In genomic region chr15:79430901-79431635, GRCh38 we compare ENCODE assay signal across 9 cellular contexts. TPM values are rescaled to one million over a fixed set of nuclear protein-coding genes. Genes with fewer than 3 reads are reported as not detected.
DNase-seq lines count a peak whose midpoint lies in the region; ATAC-seq and TF ChIP-seq lines count a peak whose summit lies in the region.
"Had no signal": no experiment of that assay in that cellular context is flagged by ENCODE, and none has a peak within 500 bp of the region (broad histone marks: within the 10 kb centered on the region; RNA-seq: fewer than 3 reads in every experiment).

No MANE protein-coding gene starts in this region.

- H3K9me3 ChIP-seq in A673 (ENCODE audit: low read depth, low read length, poor library complexity, severe bottlenecking) (no peaks in the 10 kb centered on the region), HUES48 (ENCODE audit: control insufficient read depth, insufficient read depth, low read length) (no peaks in the 10 kb centered on the region), duodenal mucosa (ENCODE audit: control insufficient read depth in 1 of 2, low read length in 2 of 2) (no peaks in the 10 kb centered on the region)

- no peak for ATAC-seq in GM21381 (IDR thresholded peaks at IDR 0.05; ENCODE audit: unreplicated experiment)

- peaks cover 63% of the 10 kb centered on the region for H3K27me3 ChIP-seq in A673 (replicated peaks; ENCODE audit: insufficient read depth, low read depth, low read length, poor library complexity)
- H3K27me3 ChIP-seq in HUES48 (ENCODE audit: control insufficient read depth, insufficient read depth, low read length), result peaks cover 80% of the 10 kb centered on the region
- peaks cover 45 to 55% of the 10 kb centered on the region in 2 donors for H3K27me3 ChIP-seq in duodenal mucosa (ENCODE audit: control insufficient read depth in 1 of 2, insufficient read depth in 2 of 2, low read length in 2 of 2)

- H3K27ac Mint-ChIP-seq in nephron, result no peak overlapping the region

- H3K4me1 Mint-ChIP-seq in nephron, result peaks cover 13% of the 10 kb centered on the region

- H3K27ac ChIP-seq in A673 (ENCODE audit: low read depth, low read length, poor library complexity, severe bottlenecking), result no peak overlapping the region
- no peak overlapping the region for H3K27ac ChIP-seq in HUES48 (ENCODE audit: low read depth, low read length)
- no peak overlapping the region for H3K27ac ChIP-seq in duodenal mucosa (ENCODE audit: low read depth, low read length)
- H3K27ac ChIP-seq: epithelial cell of prostate had no signal

- DNase-seq in A673 (ENCODE audit: low spot score), result peak; percentile 8
- no peak for DNase-seq in central memory CD4-positive, alpha-beta T cell
- no peak for DNase-seq in DMS79 (lab: John Stamatoyannopoulos, UW)
- DNase-seq in NCI-H1105 (lab: John Stamatoyannopoulos, UW), result no peak

- peak overlapping the region; percentile 82 to 86 (median 83) for H3K4me3 Mint-ChIP-seq in nephron

- H3K4me3 ChIP-seq in A673 (ENCODE audit: low read depth, low read length, poor library complexity, severe bottlenecking) (peak overlapping the region; percentile 50), HUES48 (ENCODE audit: low read depth, low read length) (peak overlapping the region; percentile 65), duodenal mucosa (ENCODE audit: low read depth in 1 of 2, low read length in 2 of 2) (peak overlapping the region; percentile 40 to 48)

- intact Hi-C loops in A673 (cut with micrococcal nuclease; ENCODE audit: unreplicated experiment), result no loop called here

- POLR2A ChIA-PET in A673 (lab: Charles Lee; ENCODE audit: low non-redundant PET), result no interaction called here

- TF ChIP-seq CTCF in A673 (conservative IDR thresholded peaks at IDR 0.05; ENCODE audit: low read depth, low read length) (no peak), nephron (IDR thresholded peaks at IDR 0.05; ENCODE audit: unreplicated experiment in 3 of 3) (no peak)

- BruUV-seq in A673 (replicated peaks; lab: Mats Ljungman, UMichigan), result no TSS peak

- no peaks in the 10 kb centered on the region for H3K9me3 Mint-ChIP-seq in nephron

- no peaks in the 10 kb centered on the region for H3K36me3 Mint-ChIP-seq in nephron (ENCODE audit: low read depth)

- H3K4me1 ChIP-seq in A673 (ENCODE audit: insufficient read depth, low read length, poor library complexity, severe bottlenecking), result peaks cover 11% of the 10 kb centered on the region
- H3K4me1 ChIP-seq in HUES48 (ENCODE audit: control insufficient read depth, insufficient read depth, low read length), result peaks cover 23% of the 10 kb centered on the region
- H3K4me1 ChIP-seq in duodenal mucosa (ENCODE audit: control insufficient read depth in 1 of 2, insufficient read depth in 2 of 2, low read length in 2 of 2), result no peaks in the 10 kb centered on the region

- CTCF ChIA-PET in A673 (lab: Charles Lee), result no interaction called here

- no peaks in the 10 kb centered on the region for H3K36me3 ChIP-seq in A673 (ENCODE audit: insufficient read depth, low read length, poor library complexity, severe bottlenecking)
- H3K36me3 ChIP-seq in HUES48 (ENCODE audit: control insufficient read depth, insufficient read depth, low read length), result no peaks in the 10 kb centered on the region
- H3K36me3 ChIP-seq in duodenal mucosa (ENCODE audit: control insufficient read depth in 1 of 2, insufficient read depth in 2 of 2, low read length in 2 of 2), result no peaks in the 10 kb centered on the region

- H3K27me3 Mint-ChIP-seq in nephron (ENCODE audit: low read depth), result peaks cover 92% of the 10 kb centered on the region

- H3K9ac ChIP-seq in HUES48 (ENCODE audit: low read depth, low read length) (no peak overlapping the region), duodenal mucosa (ENCODE audit: low read depth in 1 of 2, low read length in 2 of 2) (no peak overlapping the region)

RNA-seq across cellular contexts. Expression of gene MINAR1, which starts 1.1 kb away (rescaled TPM):
- 1.2 and 1.6 TPM in 2 replicates for total RNA-seq in A673 (2021)
